2 cellular contexts compared by ENCODE assay signal in the genomic region with DNA sequence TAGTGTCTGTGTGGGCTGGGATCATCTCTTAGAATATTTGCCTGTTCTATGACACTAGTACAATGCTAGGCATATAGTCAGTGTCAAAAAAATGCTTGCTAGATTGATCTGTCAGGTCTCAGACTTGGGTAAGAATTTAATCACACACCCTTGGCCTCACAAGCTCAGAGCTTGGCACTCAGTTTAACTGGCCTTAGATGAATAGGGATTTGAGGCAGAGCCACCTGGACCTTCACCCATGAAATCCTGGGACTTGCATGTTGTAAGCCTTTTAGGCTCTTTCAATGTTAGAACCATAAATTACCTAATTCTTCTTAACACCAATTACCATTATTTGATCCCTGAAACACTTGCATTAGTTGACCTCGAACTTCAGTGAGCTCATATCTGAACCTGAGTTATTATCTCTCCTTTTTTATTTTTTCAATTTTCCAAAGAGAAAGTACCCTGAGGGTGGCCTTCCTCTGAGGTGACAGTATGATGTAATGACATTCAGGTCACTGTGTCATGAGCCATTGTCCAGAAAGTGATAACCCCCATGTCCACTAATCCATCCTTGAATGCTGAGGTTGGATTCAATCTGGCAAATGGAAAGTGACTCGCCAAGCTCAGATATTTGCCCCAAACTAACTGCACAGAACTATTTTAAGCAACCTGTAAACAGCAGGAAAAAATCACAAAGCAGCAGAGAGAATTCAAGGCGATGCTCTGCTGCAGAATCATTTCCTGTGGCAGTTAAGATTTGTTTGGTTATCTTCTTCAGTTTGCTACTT.
TF ChIP-seq lines count a peak whose summit lies in the region.

No MANE protein-coding gene starts in this region.

TF ChIP-seq in IMR-90, 13 proteins besides CTCF, POLR2A, EP300 and RAD21:
- TF ChIP-seq NFE2L2 (IDR thresholded peaks at IDR 0.05; ENCODE audit: low read depth, low read length) (no peak), MXI1 (IDR thresholded peaks at IDR 0.05; ENCODE audit: borderline replicate concordance, low read depth, low read length) (no peak), SMC3 (IDR thresholded peaks at IDR 0.05; ENCODE audit: low read depth, low read length) (no peak), FOS (IDR thresholded peaks at IDR 0.05; ENCODE audit: low read depth, low read length) (no peak), RFX5 (IDR thresholded peaks at IDR 0.05; ENCODE audit: low read depth, low read length) (no peak)
- TF ChIP-seq, protein P1, sequence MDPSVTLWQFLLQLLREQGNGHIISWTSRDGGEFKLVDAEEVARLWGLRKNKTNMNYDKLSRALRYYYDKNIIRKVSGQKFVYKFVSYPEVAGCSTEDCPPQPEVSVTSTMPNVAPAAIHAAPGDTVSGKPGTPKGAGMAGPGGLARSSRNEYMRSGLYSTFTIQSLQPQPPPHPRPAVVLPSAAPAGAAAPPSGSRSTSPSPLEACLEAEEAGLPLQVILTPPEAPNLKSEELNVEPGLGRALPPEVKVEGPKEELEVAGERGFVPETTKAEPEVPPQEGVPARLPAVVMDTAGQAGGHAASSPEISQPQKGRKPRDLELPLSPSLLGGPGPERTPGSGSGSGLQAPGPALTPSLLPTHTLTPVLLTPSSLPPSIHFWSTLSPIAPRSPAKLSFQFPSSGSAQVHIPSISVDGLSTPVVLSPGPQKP (IDR thresholded peaks at IDR 0.05; ENCODE audit: borderline replicate concordance, low read depth, low read length): no peak

TF ChIP-seq in K562, 482 proteins besides CTCF, POLR2A, EP300 and RAD21 (continues in another document):
- TF ChIP-seq ZNF644 (tag; IDR thresholded peaks at IDR 0.05; ENCODE audit: low read depth): no peak
- no peak for TF ChIP-seq SMAD4 (CRISPR knock-in tag; conservative IDR thresholded peaks at IDR 0.05)
- TF ChIP-seq NR2C2 (CRISPR knock-in tag; IDR thresholded peaks at IDR 0.05): no peak
- no peak for TF ChIP-seq NR2C2 (tag; IDR thresholded peaks at IDR 0.05)
- TF ChIP-seq RB1 (IDR thresholded peaks at IDR 0.05; ENCODE audit: low read depth): no peak
- no peak for TF ChIP-seq KAT7 (CRISPR knock-in tag; IDR thresholded peaks at IDR 0.05; ENCODE audit: borderline replicate concordance)
- no peak for TF ChIP-seq BRD9 (IDR thresholded peaks at IDR 0.05; ENCODE audit: low read depth, partially characterized antibody)
- TF ChIP-seq SREBF2 (CRISPR knock-in tag; IDR thresholded peaks at IDR 0.05): no peak
- TF ChIP-seq, protein P2, sequence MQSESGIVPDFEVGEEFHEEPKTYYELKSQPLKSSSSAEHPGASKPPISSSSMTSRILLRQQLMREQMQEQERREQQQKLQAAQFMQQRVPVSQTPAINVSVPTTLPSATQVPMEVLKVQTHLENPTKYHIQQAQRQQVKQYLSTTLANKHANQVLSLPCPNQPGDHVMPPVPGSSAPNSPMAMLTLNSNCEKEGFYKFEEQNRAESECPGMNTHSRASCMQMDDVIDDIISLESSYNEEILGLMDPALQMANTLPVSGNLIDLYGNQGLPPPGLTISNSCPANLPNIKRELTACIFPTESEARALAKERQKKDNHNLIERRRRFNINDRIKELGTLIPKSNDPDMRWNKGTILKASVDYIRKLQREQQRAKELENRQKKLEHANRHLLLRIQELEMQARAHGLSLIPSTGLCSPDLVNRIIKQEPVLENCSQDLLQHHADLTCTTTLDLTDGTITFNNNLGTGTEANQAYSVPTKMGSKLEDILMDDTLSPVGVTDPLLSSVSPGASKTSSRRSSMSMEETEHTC (IDR thresholded peaks at IDR 0.05): no peak
- TF ChIP-seq BRD4 (IDR thresholded peaks at IDR 0.05): no peak
- no peak for TF ChIP-seq E2F4 (CRISPR knock-in tag; IDR thresholded peaks at IDR 0.05; ENCODE audit: low read depth)
- TF ChIP-seq TSC22D4 (tag; IDR thresholded peaks at IDR 0.05): no peak
- TF ChIP-seq, protein P3, sequence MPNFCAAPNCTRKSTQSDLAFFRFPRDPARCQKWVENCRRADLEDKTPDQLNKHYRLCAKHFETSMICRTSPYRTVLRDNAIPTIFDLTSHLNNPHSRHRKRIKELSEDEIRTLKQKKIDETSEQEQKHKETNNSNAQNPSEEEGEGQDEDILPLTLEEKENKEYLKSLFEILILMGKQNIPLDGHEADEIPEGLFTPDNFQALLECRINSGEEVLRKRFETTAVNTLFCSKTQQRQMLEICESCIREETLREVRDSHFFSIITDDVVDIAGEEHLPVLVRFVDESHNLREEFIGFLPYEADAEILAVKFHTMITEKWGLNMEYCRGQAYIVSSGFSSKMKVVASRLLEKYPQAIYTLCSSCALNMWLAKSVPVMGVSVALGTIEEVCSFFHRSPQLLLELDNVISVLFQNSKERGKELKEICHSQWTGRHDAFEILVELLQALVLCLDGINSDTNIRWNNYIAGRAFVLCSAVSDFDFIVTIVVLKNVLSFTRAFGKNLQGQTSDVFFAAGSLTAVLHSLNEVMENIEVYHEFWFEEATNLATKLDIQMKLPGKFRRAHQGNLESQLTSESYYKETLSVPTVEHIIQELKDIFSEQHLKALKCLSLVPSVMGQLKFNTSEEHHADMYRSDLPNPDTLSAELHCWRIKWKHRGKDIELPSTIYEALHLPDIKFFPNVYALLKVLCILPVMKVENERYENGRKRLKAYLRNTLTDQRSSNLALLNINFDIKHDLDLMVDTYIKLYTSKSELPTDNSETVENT (CRISPR knock-in tag; IDR thresholded peaks at IDR 0.05): no peak
- no peak for TF ChIP-seq SUPT5H (IDR thresholded peaks at IDR 0.05)
- TF ChIP-seq ZC3H11A (IDR thresholded peaks at IDR 0.05; ENCODE audit: low read depth, low read length): no peak
- TF ChIP-seq SMARCB1 (IDR thresholded peaks at IDR 0.05; ENCODE audit: insufficient read length, low read depth): no peak
- TF ChIP-seq CGGBP1 (CRISPR knock-in tag; IDR thresholded peaks at IDR 0.05): no peak
- no peak for TF ChIP-seq MBD1 (CRISPR knock-in tag; IDR thresholded peaks at IDR 0.05)
- no peak for TF ChIP-seq ZBTB1 (CRISPR knock-in tag; IDR thresholded peaks at IDR 0.05; ENCODE audit: borderline replicate concordance, low read depth)
- no peak for TF ChIP-seq ZNF140 (CRISPR knock-in tag; IDR thresholded peaks at IDR 0.05)
- no peak for TF ChIP-seq ZNF217 (CRISPR knock-in tag; IDR thresholded peaks at IDR 0.05)
- TF ChIP-seq HEY1 (CRISPR knock-in tag; IDR thresholded peaks at IDR 0.05; ENCODE audit: borderline replicate concordance): no peak
- TF ChIP-seq HDGF (IDR thresholded peaks at IDR 0.05): no peak
- TF ChIP-seq ATF7 (IDR thresholded peaks at IDR 0.05): peak; percentile 53
- no peak for TF ChIP-seq SRSF7 (optimal IDR thresholded peaks at IDR 0.05; ENCODE audit: low read depth, low read length)
- TF ChIP-seq BCL6 (CRISPR knock-in tag; IDR thresholded peaks at IDR 0.05): no peak
- TF ChIP-seq CEBPG (CRISPR knock-in tag; IDR thresholded peaks at IDR 0.05): no peak
- 0 out of 4 replicates have a peak, but pooled peaks have one; percentile 27 to 37 for TF ChIP-seq CEBPG (tag; conservative IDR thresholded peaks at IDR 0.05 in 1 of 2, IDR thresholded peaks at IDR 0.05 in 1 of 2)
- 0 out of 2 replicates have a peak, but pooled peaks have one; percentile 19 for TF ChIP-seq HDAC2 (IDR thresholded peaks at IDR 0.05)
- peak; percentile 62; the same call in 1 of the 2 replicates for TF ChIP-seq ATF3 (IDR thresholded peaks at IDR 0.05)
- no peak for TF ChIP-seq ATF3 (CRISPR knock-in tag; conservative IDR thresholded peaks at IDR 0.05)
- TF ChIP-seq ZNF778 (CRISPR knock-in tag; IDR thresholded peaks at IDR 0.05): no peak
- TF ChIP-seq ZNF224 (CRISPR knock-in tag; IDR thresholded peaks at IDR 0.05): no peak
- TF ChIP-seq, protein P4, sequence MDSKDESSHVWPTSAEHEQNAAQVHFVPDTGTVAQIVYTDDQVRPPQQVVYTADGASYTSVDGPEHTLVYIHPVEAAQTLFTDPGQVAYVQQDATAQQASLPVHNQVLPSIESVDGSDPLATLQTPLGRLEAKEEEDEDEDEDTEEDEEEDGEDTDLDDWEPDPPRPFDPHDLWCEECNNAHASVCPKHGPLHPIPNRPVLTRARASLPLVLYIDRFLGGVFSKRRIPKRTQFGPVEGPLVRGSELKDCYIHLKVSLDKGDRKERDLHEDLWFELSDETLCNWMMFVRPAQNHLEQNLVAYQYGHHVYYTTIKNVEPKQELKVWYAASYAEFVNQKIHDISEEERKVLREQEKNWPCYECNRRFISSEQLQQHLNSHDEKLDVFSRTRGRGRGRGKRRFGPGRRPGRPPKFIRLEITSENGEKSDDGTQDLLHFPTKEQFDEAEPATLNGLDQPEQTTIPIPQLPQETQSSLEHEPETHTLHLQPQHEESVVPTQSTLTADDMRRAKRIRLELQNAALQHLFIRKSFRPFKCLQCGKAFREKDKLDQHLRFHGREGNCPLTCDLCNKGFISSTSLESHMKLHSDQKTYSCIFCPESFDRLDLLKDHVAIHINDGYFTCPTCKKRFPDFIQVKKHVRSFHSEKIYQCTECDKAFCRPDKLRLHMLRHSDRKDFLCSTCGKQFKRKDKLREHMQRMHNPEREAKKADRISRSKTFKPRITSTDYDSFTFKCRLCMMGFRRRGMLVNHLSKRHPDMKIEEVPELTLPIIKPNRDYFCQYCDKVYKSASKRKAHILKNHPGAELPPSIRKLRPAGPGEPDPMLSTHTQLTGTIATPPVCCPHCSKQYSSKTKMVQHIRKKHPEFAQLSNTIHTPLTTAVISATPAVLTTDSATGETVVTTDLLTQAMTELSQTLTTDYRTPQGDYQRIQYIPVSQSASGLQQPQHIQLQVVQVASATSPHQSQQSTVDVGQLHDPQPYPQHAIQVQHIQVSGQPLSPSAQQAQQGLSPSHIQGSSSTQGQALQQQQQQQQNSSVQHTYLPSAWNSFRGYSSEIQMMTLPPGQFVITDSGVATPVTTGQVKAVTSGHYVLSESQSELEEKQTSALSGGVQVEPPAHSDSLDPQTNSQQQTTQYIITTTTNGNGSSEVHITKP (IDR thresholded peaks at IDR 0.05; ENCODE audit: partially characterized antibody): no peak
- no peak for TF ChIP-seq FOXP1 (CRISPR knock-in tag; IDR thresholded peaks at IDR 0.05)
- no peak for TF ChIP-seq ELF2 (CRISPR knock-in tag; IDR thresholded peaks at IDR 0.05)
- peak; percentile 88 to 93 for TF ChIP-seq KDM1A (IDR thresholded peaks at IDR 0.05)
- no peak for TF ChIP-seq SREBF1 (IDR thresholded peaks at IDR 0.05; ENCODE audit: borderline replicate concordance, low read depth, low read length)
- no peak for TF ChIP-seq ZNF12 (CRISPR knock-in tag; IDR thresholded peaks at IDR 0.05)
- TF ChIP-seq IRF9 (tag; IDR thresholded peaks at IDR 0.05): no peak
- no peak for TF ChIP-seq PML (IDR thresholded peaks at IDR 0.05; ENCODE audit: low read length)
- TF ChIP-seq, protein P5, sequence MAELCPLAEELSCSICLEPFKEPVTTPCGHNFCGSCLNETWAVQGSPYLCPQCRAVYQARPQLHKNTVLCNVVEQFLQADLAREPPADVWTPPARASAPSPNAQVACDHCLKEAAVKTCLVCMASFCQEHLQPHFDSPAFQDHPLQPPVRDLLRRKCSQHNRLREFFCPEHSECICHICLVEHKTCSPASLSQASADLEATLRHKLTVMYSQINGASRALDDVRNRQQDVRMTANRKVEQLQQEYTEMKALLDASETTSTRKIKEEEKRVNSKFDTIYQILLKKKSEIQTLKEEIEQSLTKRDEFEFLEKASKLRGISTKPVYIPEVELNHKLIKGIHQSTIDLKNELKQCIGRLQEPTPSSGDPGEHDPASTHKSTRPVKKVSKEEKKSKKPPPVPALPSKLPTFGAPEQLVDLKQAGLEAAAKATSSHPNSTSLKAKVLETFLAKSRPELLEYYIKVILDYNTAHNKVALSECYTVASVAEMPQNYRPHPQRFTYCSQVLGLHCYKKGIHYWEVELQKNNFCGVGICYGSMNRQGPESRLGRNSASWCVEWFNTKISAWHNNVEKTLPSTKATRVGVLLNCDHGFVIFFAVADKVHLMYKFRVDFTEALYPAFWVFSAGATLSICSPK (IDR thresholded peaks at IDR 0.05; ENCODE audit: borderline replicate concordance): no peak
- TF ChIP-seq DMBX1 (CRISPR knock-in tag; IDR thresholded peaks at IDR 0.05; ENCODE audit: borderline replicate concordance): no peak
- TF ChIP-seq CBX5 (IDR thresholded peaks at IDR 0.05; ENCODE audit: borderline replicate concordance, low read depth): no peak
- TF ChIP-seq ZNF436 (CRISPR knock-in tag; IDR thresholded peaks at IDR 0.05): no peak
- no peak for TF ChIP-seq TCF7 (IDR thresholded peaks at IDR 0.05; ENCODE audit: borderline replicate concordance)
- no peak for TF ChIP-seq NFXL1 (CRISPR knock-in tag; IDR thresholded peaks at IDR 0.05)
- TF ChIP-seq SAFB (IDR thresholded peaks at IDR 0.05; ENCODE audit: borderline replicate concordance, low read depth, low read length): no peak
